Comparison of ENCODE assay signal across 26 cellular contexts in genomic region chr21:8988696-8989095, GRCh38.
A peak's percentile ranks its signal among the peaks of the same experiment; 100 is the strongest.
DNase-seq lines count a peak whose midpoint lies in the region; ATAC-seq, FAIRE-seq and TF ChIP-seq lines count a peak whose summit lies in the region.
"Had no signal": no experiment of that assay in that cellular context is flagged by ENCODE, and none has a peak within 500 bp of the region (broad histone marks: within the 10 kb centered on the region; RNA-seq: fewer than 3 reads in every experiment).

No MANE protein-coding gene starts in this region.

- peaks cover 43% of the 10 kb centered on the region for H3K9me3 Mint-ChIP-seq in astrocyte (ENCODE audit: unreplicated experiment)

- FAIRE-seq in astrocyte (lab: Jason Lieb, UNC), result no peak
- FAIRE-seq: keratinocyte had no signal

- no peak overlapping the region for H3K27ac Mint-ChIP-seq in astrocyte (ENCODE audit: unreplicated experiment)
- H3K27ac Mint-ChIP-seq: activated CD8-positive, alpha-beta T cell treated with anti-CD3 and anti-CD28 coated beads, Interleukin-2, amount 10 ng/mL, durations not matched to agents 7 days and 5 days; activated naive CD4-positive, alpha-beta T cell treated with anti-CD3 and anti-CD28 coated beads, Interleukin-2, amount 50 U/mL, for 72 hours; stimulated activated naive CD8-positive, alpha-beta T cell treated with anti-CD3 and anti-CD28 coated beads, Interleukin-15, Interleukin-2, amounts not matched to agents 100 ng/mL and 50 ng/mL, for 24 hours had no signal

- no peaks in the 10 kb centered on the region for H3K27me3 ChIP-seq in astrocyte (ENCODE audit: insufficient read depth, low read length)
- H3K27me3 ChIP-seq: BLaER1, colonic mucosa, right atrium auricular region, vagina had no signal

- peak; percentile 24 for DNase-seq in EH (ENCODE audit: low read depth)
- DNase-seq in NCI-H1694 (lab: John Stamatoyannopoulos, UW), result peak; percentile 82
- DNase-seq in astrocyte (ENCODE audit: low read depth), result peak; percentile 42
- peak; percentile 92 for DNase-seq in iPS DF 19.7 (ENCODE audit: low read depth, low spot score)
- DNase-seq in stimulated activated naive CD4-positive, alpha-beta T cell treated with Interleukin-2 at 50 U/mL for 16 hours (lab: John Stamatoyannopoulos, UW), result no peak
- no peak for DNase-seq in superior temporal gyrus (ENCODE audit: extremely low spot score)
- DNase-seq: activated CD8-positive, alpha-beta T cell treated with anti-CD3 and anti-CD28 coated beads, Interleukin-2, amount 10 ng/mL, durations not matched to agents 7 days and 5 days; amygdala; colonic mucosa; effector CD4-positive, alpha-beta T cell; glutamatergic neuron; Kasumi-1; left ventricle myocardium superior; MV-4-11; NCI-H2171; NCI-H524 treated with DMSO at 0.1 percent for 48 hours; OCI-M1; posterior cingulate gyrus; stimulated activated CD4-positive, alpha-beta T cell treated with anti-CD3 and anti-CD28 coated beads, Interleukin-1b, Interleukin-23, amount 100 ng/mL, for 48 hours had no signal

- H3K27me3 Mint-ChIP-seq in astrocyte (ENCODE audit: low read depth, unreplicated experiment), result no peaks in the 10 kb centered on the region

- ATAC-seq in HG02588 (IDR thresholded peaks at IDR 0.05; ENCODE audit: unreplicated experiment), result no peak
- ATAC-seq: activated CD8-positive, alpha-beta T cell treated with anti-CD3 and anti-CD28 coated beads, Interleukin-2, amount 10 ng/mL, durations not matched to agents 7 days and 5 days had no signal

- H3K4me1 Mint-ChIP-seq in astrocyte (ENCODE audit: low read depth, unreplicated experiment), result no peaks in the 10 kb centered on the region

- H3K79me2 ChIP-seq in astrocyte (ENCODE audit: insufficient read depth, low read length), result no peaks in the 10 kb centered on the region

- no peak for TF ChIP-seq CTCF in astrocyte (IDR thresholded peaks at IDR 0.05; ENCODE audit: insufficient read depth, low read depth, low read length)

- H4K20me1 ChIP-seq in astrocyte (ENCODE audit: insufficient read depth, low read length), result no peaks in the 10 kb centered on the region
- H4K20me1 ChIP-seq: BLaER1 had no signal

- no peak overlapping the region for H3K9ac ChIP-seq in astrocyte (ENCODE audit: low read length)
- H3K9ac ChIP-seq: BLaER1 had no signal

- no peak overlapping the region for H2AFZ ChIP-seq in astrocyte (ENCODE audit: low read depth, low read length)

- H3K36me3 ChIP-seq in astrocyte (ENCODE audit: insufficient read depth, low read length), result no peaks in the 10 kb centered on the region
- H3K36me3 ChIP-seq: BLaER1, colonic mucosa, right atrium auricular region, vagina had no signal

- H3K4me3 Mint-ChIP-seq in astrocyte (ENCODE audit: unreplicated experiment), result no peak overlapping the region
- H3K4me3 Mint-ChIP-seq: activated CD8-positive, alpha-beta T cell treated with anti-CD3 and anti-CD28 coated beads, Interleukin-2, amount 10 ng/mL, durations not matched to agents 7 days and 5 days; stimulated activated naive CD8-positive, alpha-beta T cell treated with anti-CD3 and anti-CD28 coated beads, Interleukin-15, Interleukin-2, amounts not matched to agents 100 ng/mL and 50 ng/mL, for 24 hours had no signal

- no peak overlapping the region for H3K4me3 ChIP-seq in astrocyte (ENCODE audit: insufficient read depth, low read depth, low read length)
- H3K4me3 ChIP-seq: BLaER1, colonic mucosa, right atrium auricular region, vagina had no signal

- no peaks in the 10 kb centered on the region for H3K4me1 ChIP-seq in astrocyte (ENCODE audit: insufficient read depth, low read length)
- H3K4me1 ChIP-seq: BLaER1, colonic mucosa, right atrium auricular region, vagina had no signal

- H3K4me2 ChIP-seq in astrocyte (ENCODE audit: low read length), result no peak overlapping the region
- H3K4me2 ChIP-seq: BLaER1 had no signal

- no peak overlapping the region for H3K27ac ChIP-seq in astrocyte (ENCODE audit: low read depth, low read length)
- H3K27ac ChIP-seq: BLaER1, colonic mucosa, right atrium auricular region, vagina had no signal

- H3K36me3 Mint-ChIP-seq in astrocyte (ENCODE audit: low read depth, unreplicated experiment), result no peaks in the 10 kb centered on the region

- peaks cover 31% of the 10 kb centered on the region for H3K9me3 ChIP-seq in astrocyte (ENCODE audit: insufficient read depth, low read depth, low read length)
- H3K9me3 ChIP-seq: colonic mucosa, right atrium auricular region, vagina had no signal

Comparison
In these comparisons a context has a peak if more than half of its experiments do, and no peak if none do; other contexts are left out.
1. DNase-seq: peak in EH (single experiment), NCI-H1694 (single experiment), astrocyte (single experiment) and iPS DF 19.7 (single experiment); none in stimulated activated naive CD4-positive, alpha-beta T cell treated with Interleukin-2 at 50 U/mL for 16 hours (single experiment) and superior temporal gyrus (single experiment).